Comparison of ENCODE assay signal across 8 cellular contexts in genomic region chr5:1315709-1316587, GRCh38. TPM values are rescaled to one million over a fixed set of nuclear protein-coding genes. Genes with fewer than 3 reads are reported as not detected.
DNase-seq lines count a peak whose midpoint lies in the region; ATAC-seq and TF ChIP-seq lines count a peak whose summit lies in the region.

No MANE protein-coding gene starts in this region.

- peak overlapping the region; percentile 82 for H3K4me3 Mint-ChIP-seq in CD8-positive, alpha-beta T cell
- no peak overlapping the region for H3K4me3 Mint-ChIP-seq in chondrocyte (ENCODE audit: unreplicated experiment)

- H3K4me1 Mint-ChIP-seq in CD8-positive, alpha-beta T cell (ENCODE audit: low read depth), result peaks cover 61% of the 10 kb centered on the region
- no peaks in the 10 kb centered on the region for H3K4me1 Mint-ChIP-seq in chondrocyte (ENCODE audit: low read depth)

- H3K27ac Mint-ChIP-seq in CD8-positive, alpha-beta T cell, result peak overlapping the region; percentile 94
- H3K27ac Mint-ChIP-seq in chondrocyte (ENCODE audit: unreplicated experiment), result no peak overlapping the region

- CTCF ChIA-PET in CD8-positive, alpha-beta T cell (lab: Charles Lee), result interaction anchor here (0.7 to 2.2 kb wide), 7 partner anchors 17 to 329 kb away, joined by 3 to 6 read pairs (median 3); partner anchors contain the start of gene TERT

- intact Hi-C loops in CD8-positive, alpha-beta T cell (cut with DNase I, micrococcal nuclease), result loop anchor here (1.0 to 5.0 kb wide), 4 partner anchors 27 to 326 kb away; partner anchors contain the start of gene CLPTM1L (in 1 of the 2)
- intact Hi-C loops in left colon (cut with DNase I, micrococcal nuclease) (no loop called here), stomach (cut with DNase I; ENCODE audit: low total_unique reads) (no loop called here)

- no peak for TF ChIP-seq CTCF in CD8-positive, alpha-beta T cell (IDR thresholded peaks at IDR 0.05)
- TF ChIP-seq CTCF in stomach (IDR thresholded peaks at IDR 0.05) (peak in 1 of 7 experiments; percentile 20), chondrocyte (IDR thresholded peaks at IDR 0.05) (no peak)

- TF ChIP-seq POLR2A in stomach (IDR thresholded peaks at IDR 0.05), result no peak

- H3K36me3 Mint-ChIP-seq in CD8-positive, alpha-beta T cell, result peaks cover 36% of the 10 kb centered on the region
- peaks cover 19% of the 10 kb centered on the region for H3K36me3 Mint-ChIP-seq in chondrocyte (ENCODE audit: low read depth)

- peak in 6 of 7 experiments; percentile 34 to 75 (median 64) for DNase-seq in CD8-positive, alpha-beta T cell
- peak; percentile 100 for DNase-seq in NCI-H748 (lab: John Stamatoyannopoulos, UW; ENCODE audit: unreplicated experiment)
- DNase-seq in activated effector memory CD4-positive, alpha-beta T cell treated with anti-CD3 and anti-CD28 coated beads, Interleukin-2, amount 50 U/mL, for 16 hours, result peak; percentile 79
- peak; percentile 84 to 94 for DNase-seq in left colon
- DNase-seq in stomach, result peak; percentile 88
- no peak for DNase-seq in chondrocyte (ENCODE audit: low spot score)

- H3K4me3 ChIP-seq in CD8-positive, alpha-beta T cell (ENCODE audit: low read depth, low read length), result peak overlapping the region; percentile 54
- H3K4me3 ChIP-seq in stomach, result peak overlapping the region; percentile 14 to 36 (median 28)

- H3K4me1 ChIP-seq in CD8-positive, alpha-beta T cell (ENCODE audit: insufficient read depth, low read length), result peaks cover 58% of the 10 kb centered on the region
- H3K4me1 ChIP-seq in stomach, result peaks cover 19 to 49% (median 43%) of the 10 kb centered on the region in 4 donors

- peaks cover 13% of the 10 kb centered on the region for H3K36me3 ChIP-seq in CD8-positive, alpha-beta T cell (ENCODE audit: insufficient read depth, low read length)
- H3K36me3 ChIP-seq in stomach, result peaks cover 27 to 42% (median 39%) of the 10 kb centered on the region in 4 donors

- H3K9me3 Mint-ChIP-seq in CD8-positive, alpha-beta T cell, result peaks cover 8% of the 10 kb centered on the region
- peaks cover 3% of the 10 kb centered on the region for H3K9me3 Mint-ChIP-seq in chondrocyte (ENCODE audit: low read depth)

- POLR2A ChIA-PET in CD8-positive, alpha-beta T cell (lab: Charles Lee), result interaction anchor here (0.9 to 2.3 kb wide), 6 partner anchors 10 to 143 kb away, joined by 3 to 14 read pairs (median 4); partner anchors contain the start of genes CLPTM1L and TERT

- H3K27me3 Mint-ChIP-seq in CD8-positive, alpha-beta T cell (ENCODE audit: low read depth), result no peaks in the 10 kb centered on the region
- H3K27me3 Mint-ChIP-seq in chondrocyte (ENCODE audit: low read depth), result peaks cover 3% of the 10 kb centered on the region

- no peaks in the 10 kb centered on the region for H3K27me3 ChIP-seq in CD8-positive, alpha-beta T cell (ENCODE audit: insufficient read depth, low read length)
- peaks cover 0 to 8% (median 0%) of the 10 kb centered on the region in 3 donors for H3K27me3 ChIP-seq in stomach

- TF ChIP-seq EP300 in stomach (IDR thresholded peaks at IDR 0.05), result no peak

- H3K9me3 ChIP-seq in CD8-positive, alpha-beta T cell (ENCODE audit: low read length), result no peaks in the 10 kb centered on the region
- H3K9me3 ChIP-seq in stomach, result peaks cover 0 to 4% (median 2%) of the 10 kb centered on the region in 4 donors

- ATAC-seq in CD8-positive, alpha-beta T cell, result peak; percentile 65
- peak; percentile 47 for ATAC-seq in GM19372 (IDR thresholded peaks at IDR 0.05; ENCODE audit: low read depth, unreplicated experiment)
- ATAC-seq in HG03432 (IDR thresholded peaks at IDR 0.05; ENCODE audit: unreplicated experiment), result peak; percentile 59
- ATAC-seq in left colon, result peak; percentile 92

- peak overlapping the region; percentile 45 for H3K27ac ChIP-seq in CD8-positive, alpha-beta T cell (ENCODE audit: low read depth, low read length)
- peak overlapping the region; percentile 76 to 91 (median 88) for H3K27ac ChIP-seq in stomach

- WGBS in stomach, 5 donors, result 5 to 14% (median 12%) methylated on average over 30 to 33 of the region's 33 CpGs

RNA-seq across cellular contexts. Expression of gene TERT, which starts 21.1 kb away (rescaled TPM):
- total RNA-seq in CD8-positive, alpha-beta T cell, result under 1 TPM in 1 of 2 experiments, not detected in 1; 0.08 TPM
- total RNA-seq in left colon, result 1 to 10 TPM; 2.3 to 5.1 TPM
- 1 to 10 TPM in 1 of 5 donors, under 1 TPM in 1, not detected in 3; 0.37 to 4.0 TPM for total RNA-seq in stomach
- under 1 TPM in 2 of 3 donors, not detected in 1; 0.19 to 0.40 TPM for polyA plus RNA-seq in stomach
- total RNA-seq in chondrocyte, result not detected in 3 replicates

RNA-seq across cellular contexts. Expression of gene CLPTM1L, which starts 29.0 kb away (rescaled TPM):
- 10 to 100 TPM; 56.8 to 58.9 TPM for total RNA-seq in CD8-positive, alpha-beta T cell
- total RNA-seq in left colon, result 100 to 1,000 TPM in 1 of 2 donors, 10 to 100 TPM in 1; 93.1 to 102 TPM
- total RNA-seq in stomach, result 100 to 1,000 TPM in 4 of 5 donors, 10 to 100 TPM in 1; 90.6 to 202 (median 183) TPM
- polyA plus RNA-seq in stomach, result 10 to 100 TPM; 60.8 to 72.3 (median 61.9) TPM
- total RNA-seq in chondrocyte, result 75.8 to 108 TPM (median 81.6 TPM) in 3 replicates

Comparison
In these comparisons a context has a peak if more than half of its experiments do, and no peak if none do; other contexts are left out.
1. intact Hi-C loops: an anchor here in CD8-positive, alpha-beta T cell (1.0 to 5.0 kb wide); none called in left colon and stomach.